ENCODE assay signal across 24 cellular contexts in genomic region chr12:2414810-2415567, GRCh38.
A peak's percentile ranks its signal among the peaks of the same experiment; 100 is the strongest.
DNase-seq lines count a peak whose midpoint lies in the region; ATAC-seq, FAIRE-seq and TF ChIP-seq lines count a peak whose summit lies in the region.
"Had no signal": no experiment of that assay in that cellular context is flagged by ENCODE, and none has a peak within 500 bp of the region (broad histone marks: within the 10 kb centered on the region; RNA-seq: fewer than 3 reads in every experiment).

No MANE protein-coding gene starts in this region.

- no peak for ATAC-seq in GM21447 (IDR thresholded peaks at IDR 0.05; ENCODE audit: unreplicated experiment)
- ATAC-seq: activated T-cell treated with anti-CD3 and anti-CD28 coated beads, Interleukin-2, amount 50 U/mL, for 4 hours; body of pancreas; GM12878 had no signal

- in situ Hi-C loops in ACHN (cut with HindIII; ENCODE audit: low pct_ligation_motif_present, low pct_unique_long_range_greater_than_20kb, low sequenced_read_pairs): no loop called here

- peak overlapping the region; percentile 74 for H3K4me2 ChIP-seq in osteoblast (ENCODE audit: insufficient read depth, low read length)
- H3K4me2 ChIP-seq: BLaER1 treated with 17β-estradiol and CSF1 and Interleukin-3, amounts not matched to agents 10 nM and 100 nM had no signal

- H3K27me3 Mint-ChIP-seq in chondrocyte (ENCODE audit: low read depth) (no peaks in the 10 kb centered on the region), CD14-positive monocyte (ENCODE audit: low read depth in 3 of 3) (peaks cover 0 to 2% (median 1%) of the 10 kb centered on the region in 3 donors)

- TF ChIP-seq CTCF in chondrocyte (IDR thresholded peaks at IDR 0.05) (peak; percentile 54), osteoblast (IDR thresholded peaks at IDR 0.05; ENCODE audit: extremely low read depth, low read depth, low read length) (peak; percentile 6), lower leg skin (IDR thresholded peaks at IDR 0.05) (no peak), CD14-positive monocyte (IDR thresholded peaks at IDR 0.05) (no peak)

- 87 to 93% methylated on average over 19 of the region's 19 CpGs for WGBS in lower leg skin, 2 donors

- no peaks in the 10 kb centered on the region for H3K9me3 ChIP-seq in osteoblast (ENCODE audit: low read depth, low read length)
- H3K9me3 ChIP-seq: BLaER1 treated with 17β-estradiol and CSF1 and Interleukin-3, amounts not matched to agents 10 nM and 100 nM; body of pancreas; heart right ventricle; suprapubic skin had no signal

- intact Hi-C loops in lower leg skin (cut with DNase I; ENCODE audit: low total_unique reads): no loop called here
- intact Hi-C loops in CD14-positive monocyte (cut with micrococcal nuclease): no loop called here

- H3K79me2 ChIP-seq in osteoblast (ENCODE audit: insufficient read depth, low read length): no peaks in the 10 kb centered on the region

- TF ChIP-seq POLR2A in H54 (IDR thresholded peaks at IDR 0.05; ENCODE audit: low read depth, low read length): no peak
- no peak for TF ChIP-seq POLR2A in lower leg skin (IDR thresholded peaks at IDR 0.05)

- H3K9me3 Mint-ChIP-seq in chondrocyte (ENCODE audit: low read depth): no peaks in the 10 kb centered on the region
- no peaks in the 10 kb centered on the region for H3K9me3 Mint-ChIP-seq in CD14-positive monocyte
- H3K9me3 Mint-ChIP-seq: activated T-cell treated with anti-CD3 and anti-CD28 coated beads, Interleukin-2, amount 50 U/mL, for 4 hours; immature natural killer cell had no signal

- H3K36me3 ChIP-seq in osteoblast (ENCODE audit: insufficient read depth, low read length): no peaks in the 10 kb centered on the region
- H3K36me3 ChIP-seq: BLaER1 treated with 17β-estradiol and CSF1 and Interleukin-3, amounts not matched to agents 10 nM and 100 nM; heart right ventricle; suprapubic skin had no signal

- peak overlapping the region; percentile 59 for H3K27ac ChIP-seq in osteoblast (ENCODE audit: low read depth, low read length)
- H3K27ac ChIP-seq: BLaER1 treated with 17β-estradiol and CSF1 and Interleukin-3, amounts not matched to agents 10 nM and 100 nM; body of pancreas; suprapubic skin had no signal

- DNase-seq in ACHN (peak; percentile 45), H54 (ENCODE audit: insufficient read length, low spot score) (peak; percentile 28), chondrocyte (ENCODE audit: low spot score) (no peak), osteoblast (ENCODE audit: insufficient read length, low spot score, missing footprints) (peak; percentile 96), lower leg skin (ENCODE audit: low spot score in 2 of 2) (no peak), CD14-positive monocyte (ENCODE audit: low spot score) (no peak), dermis blood vessel endothelial cell (no peak)
- DNase-seq: activated CD4-positive, alpha-beta T cell treated with anti-CD3 and anti-CD28 coated beads for 1 hour; activated CD8-positive, alpha-beta memory T cell treated with anti-CD3 and anti-CD28 coated beads for 24 hours; activated T-cell treated with anti-CD3 and anti-CD28 coated beads, Interleukin-2, amount 50 U/mL, for 4 hours; body of pancreas; DMS 273 treated with DMSO at 0.1 percent for 48 hours; immature natural killer cell; Kasumi-1; NCI-H1092 treated with DMSO at 0.1 percent for 48 hours; NCI-H2029 treated with DMSO at 0.1 percent for 48 hours; NCI-H446; RPMI8226 had no signal

- H3K4me1 Mint-ChIP-seq in chondrocyte (ENCODE audit: low read depth): peaks cover 20% of the 10 kb centered on the region
- no peaks in the 10 kb centered on the region for H3K4me1 Mint-ChIP-seq in CD14-positive monocyte
- H3K4me1 Mint-ChIP-seq: immature natural killer cell had no signal

- H3K27me3 ChIP-seq in osteoblast (ENCODE audit: insufficient read depth, low read length): no peaks in the 10 kb centered on the region
- H3K27me3 ChIP-seq: BLaER1 treated with 17β-estradiol and CSF1 and Interleukin-3, amounts not matched to agents 10 nM and 100 nM; body of pancreas; heart right ventricle; suprapubic skin had no signal

- H3K27ac Mint-ChIP-seq in chondrocyte (ENCODE audit: unreplicated experiment): peak overlapping the region; percentile 8
- peak overlapping the region in 1 of 7 donors; percentile 5 for H3K27ac Mint-ChIP-seq in CD14-positive monocyte
- H3K27ac Mint-ChIP-seq: activated naive CD8-positive, alpha-beta T cell; immature natural killer cell had no signal

- FAIRE-seq in H54 (lab: Jason Lieb, UNC): no peak
- FAIRE-seq: GM12878 had no signal

- no peak overlapping the region for H2AFZ ChIP-seq in osteoblast (ENCODE audit: low read length)

- peaks cover 18% of the 10 kb centered on the region for H3K4me1 ChIP-seq in osteoblast (ENCODE audit: insufficient read depth, low read length)
- H3K4me1 ChIP-seq: body of pancreas, suprapubic skin had no signal

- no peak overlapping the region for H3K4me3 Mint-ChIP-seq in chondrocyte (ENCODE audit: unreplicated experiment)
- no peak overlapping the region for H3K4me3 Mint-ChIP-seq in CD14-positive monocyte
- H3K4me3 Mint-ChIP-seq: activated naive CD8-positive, alpha-beta T cell; activated T-cell treated with anti-CD3 and anti-CD28 coated beads, Interleukin-2, amount 50 U/mL, for 4 hours; immature natural killer cell had no signal

- peaks cover 25% of the 10 kb centered on the region for H4K20me1 ChIP-seq in osteoblast (ENCODE audit: insufficient read depth, low read length)

- H3K4me3 ChIP-seq in osteoblast (ENCODE audit: insufficient read depth, low read length) (peak overlapping the region; percentile 32), lower leg skin (ENCODE audit: low read depth, poor library complexity, severe bottlenecking) (no peak overlapping the region)
- H3K4me3 ChIP-seq: BLaER1 treated with 17β-estradiol and CSF1 and Interleukin-3, amounts not matched to agents 10 nM and 100 nM; body of pancreas; GM12878; heart right ventricle; suprapubic skin had no signal

- H3K36me3 Mint-ChIP-seq in chondrocyte (ENCODE audit: low read depth) (peaks cover 3% of the 10 kb centered on the region), CD14-positive monocyte (no peaks in the 10 kb centered on the region)
- H3K36me3 Mint-ChIP-seq: activated naive CD8-positive, alpha-beta T cell; immature natural killer cell had no signal

Comparison
In these comparisons a context has a peak if more than half of its experiments do, and no peak if none do; other contexts are left out.
1. DNase-seq: peak in ACHN (single experiment), H54 (single experiment) and osteoblast (single experiment); none in chondrocyte (single experiment), lower leg skin (0 of 2), CD14-positive monocyte (single experiment) and dermis blood vessel endothelial cell (single experiment).
2. CTCF ChIP-seq: peak in chondrocyte (single experiment) and osteoblast (single experiment); none in lower leg skin (0 of 3) and CD14-positive monocyte (single experiment).